In genomic region chr1:15196069-15196468, GRCh38 we compare ENCODE assay signal across 24 cellular contexts. TPM values are rescaled to one million over a fixed set of nuclear protein-coding genes. Genes with fewer than 3 reads are reported as not detected.
A peak's percentile ranks its signal among the peaks of the same experiment; 100 is the strongest.
DNase-seq lines count a peak whose midpoint lies in the region; ATAC-seq and TF ChIP-seq lines count a peak whose summit lies in the region.
"Had no signal": no experiment of that assay in that cellular context is flagged by ENCODE, and none has a peak within 500 bp of the region (broad histone marks: within the 10 kb centered on the region; RNA-seq: fewer than 3 reads in every experiment).

No MANE protein-coding gene starts in this region.

- H3K4me1 ChIP-seq in H9 (ENCODE audit: insufficient read depth, low read length) (peaks cover 5% of the 10 kb centered on the region; the same call in 1 of the 2 replicates), body of pancreas (peaks cover 90% of the 10 kb centered on the region), colonic mucosa (peaks cover 9% of the 10 kb centered on the region)

- no peak overlapping the region for H3K4me2 ChIP-seq in H9 (ENCODE audit: insufficient read depth, insufficient read length, low read length)

- no peak overlapping the region for H2BK15ac ChIP-seq in H9 (ENCODE audit: low read depth, low read length)

- H3K4me1 Mint-ChIP-seq in H9: peaks cover 33 to 34% of the 10 kb centered on the region in 2 experiments
- H3K4me1 Mint-ChIP-seq: B cell had no signal

- no peak for ATAC-seq in body of pancreas
- ATAC-seq in GM21717 (IDR thresholded peaks at IDR 0.05; ENCODE audit: unreplicated experiment): no peak
- no peak for ATAC-seq in GM21367 (IDR thresholded peaks at IDR 0.05; ENCODE audit: unreplicated experiment)
- ATAC-seq: CD8-positive, alpha-beta T cell; GM12878; PC-3 had no signal

- no peak overlapping the region for H3K18ac ChIP-seq in H9 (ENCODE audit: insufficient read length, low read depth, low read length)

- no peaks in the 10 kb centered on the region; a peak in 1 of 7 replicates for H3K36me3 Mint-ChIP-seq in H9 (ENCODE audit: insufficient read depth in 1 of 3, low read depth in 3 of 3)
- H3K36me3 Mint-ChIP-seq: CD8-positive, alpha-beta T cell had no signal

- H3T11ph ChIP-seq in H9 (ENCODE audit: low read length): no peak overlapping the region

- H2BK20ac ChIP-seq in H9 (ENCODE audit: low read depth, low read length, poor library complexity, severe bottlenecking): no peak overlapping the region

- H4K5ac ChIP-seq in H9 (ENCODE audit: insufficient read length, low read depth, low read length): no peak overlapping the region

- H3K4me3 ChIP-seq in body of pancreas: no peak overlapping the region
- H3K4me3 ChIP-seq in colonic mucosa: no peak overlapping the region
- H3K4me3 ChIP-seq: GM12878, MG63, SJSA1 had no signal

- H4K20me1 ChIP-seq in H9 (ENCODE audit: control insufficient read depth, insufficient read depth, insufficient read length): no peaks in the 10 kb centered on the region

- TF ChIP-seq CTCF in H9 (conservative IDR thresholded peaks at IDR 0.05) (no peak), body of pancreas (IDR thresholded peaks at IDR 0.05) (no peak), colonic mucosa (IDR thresholded peaks at IDR 0.05) (no peak)

- no peaks in the 10 kb centered on the region for H3K79me1 ChIP-seq in H9 (ENCODE audit: insufficient read depth, low read depth, low read length, poor library complexity, severe bottlenecking)

- WGBS in H9 (ENCODE audit: extremely low coverage, insufficient read length, low lambda C conversion rate): no CpG with 5 or more reads among the region's 9 CpGs
- 52 to 53% methylated on average over 9 of the region's 9 CpGs for whole genome bisulfite sequencing in body of pancreas, 2 donors

- intact Hi-C loops in body of pancreas (cut with DNase I): no loop called here
- intact Hi-C loops in colonic mucosa (cut with DNase I): no loop called here

- no peak overlapping the region for H3K56ac ChIP-seq in H9 (ENCODE audit: insufficient read length, low read depth, low read length)

- H3K36me3 ChIP-seq in body of pancreas (replicated peaks in 1 of 2; ENCODE audit: insufficient read depth in 1 of 2, low read depth in 2 of 2) (no peaks in the 10 kb centered on the region), colonic mucosa (no peaks in the 10 kb centered on the region)
- H3K36me3 ChIP-seq: MG63, SJSA1 had no signal

- no peak overlapping the region for H2BK120ac ChIP-seq in H9 (ENCODE audit: low read depth, low read length, poor library complexity, severe bottlenecking)

- no peak overlapping the region for H4K8ac ChIP-seq in H9 (replicated peaks; ENCODE audit: insufficient read length, low read depth, low read length)

- DNase-seq in H9 (no peak), body of pancreas (no peak), epithelial cell of prostate (ENCODE audit: low read depth, low spot score) (no peak), epidermal melanocyte (ENCODE audit: insufficient read length, low spot score) (no peak), colonic mucosa (no peak)
- DNase-seq: CD8-positive, alpha-beta T cell; DMS 273 treated with DMSO at 0.1 percent for 48 hours; EL; GDM1; IMR-90; KG1; MG63; NCI-H2029; NCI-H446 treated with DMSO at 0.1 percent for 48 hours; NCI-H526; NCI-H82; NK-92 treated with Interleukin-12 subunit alpha and Interleukin-12 subunit beta, amount 100 ng/mL, for 24 hours had no signal

- peak overlapping the region in 1 of 2 experiments; percentile 3; a peak in 1 of 5 replicates for H3K4me3 Mint-ChIP-seq in H9
- H3K4me3 Mint-ChIP-seq: B cell; CD8-positive, alpha-beta T cell had no signal

- H3K27ac ChIP-seq in H9 (ENCODE audit: insufficient read length, low read depth, low read length): no peak overlapping the region
- peak overlapping the region in 3 of 4 donors; percentile 21 to 94 (median 93) for H3K27ac ChIP-seq in body of pancreas
- peak overlapping the region; percentile 44 for H3K27ac ChIP-seq in epithelial cell of prostate
- no peak overlapping the region for H3K27ac ChIP-seq in colonic mucosa
- H3K27ac ChIP-seq: C4-2B, SJSA1 had no signal

- H3K23ac ChIP-seq in H9 (ENCODE audit: insufficient read length, low read depth, low read length): no peak overlapping the region

- no peak overlapping the region for H2AK5ac ChIP-seq in H9 (ENCODE audit: insufficient read length, low read length)

- no peaks in the 10 kb centered on the region for H3K27me3 Mint-ChIP-seq in H9 (ENCODE audit: low read depth)

- H3K27me3 ChIP-seq in H9 (ENCODE audit: insufficient read depth, low read length): no peaks in the 10 kb centered on the region
- H3K27me3 ChIP-seq in body of pancreas: no peaks in the 10 kb centered on the region
- H3K27me3 ChIP-seq in colonic mucosa: no peaks in the 10 kb centered on the region
- H3K27me3 ChIP-seq: MG63, SJSA1 had no signal

- H3K9me3 ChIP-seq in H9 (ENCODE audit: control insufficient read depth, low read depth, low read length) (no peaks in the 10 kb centered on the region), body of pancreas (no peaks in the 10 kb centered on the region), colonic mucosa (no peaks in the 10 kb centered on the region)
- H3K9me3 ChIP-seq: MG63, SJSA1 had no signal

- H2BK5ac ChIP-seq in H9 (ENCODE audit: insufficient read length, low read length): no peak overlapping the region

- H3K23me2 ChIP-seq in H9 (ENCODE audit: insufficient read length, low read depth, low read length, poor library complexity, severe bottlenecking): no peaks in the 10 kb centered on the region

- no peaks in the 10 kb centered on the region for H3K79me2 ChIP-seq in H9 (ENCODE audit: insufficient read depth, low read length)

- no peak overlapping the region for H3K9ac ChIP-seq in H9 (ENCODE audit: extremely low read depth, insufficient read length, low read length)
- H3K9ac ChIP-seq in colonic mucosa (ENCODE audit: low read depth in 2 of 2, low read length in 2 of 2): no peak overlapping the region

- H3K4ac ChIP-seq in H9 (ENCODE audit: low read depth, low read length): no peak overlapping the region

- no peak overlapping the region for H3K14ac ChIP-seq in H9 (ENCODE audit: insufficient read depth, low read length)

- H3K9me3 Mint-ChIP-seq in H9: no peaks in the 10 kb centered on the region
- H3K9me3 Mint-ChIP-seq: CD8-positive, alpha-beta T cell had no signal

- no peak for TF ChIP-seq POLR2A in body of pancreas (IDR thresholded peaks at IDR 0.05)

- H4K91ac ChIP-seq in H9 (ENCODE audit: insufficient read length, low read depth, low read length): no peak overlapping the region

- no peak overlapping the region for H2AFZ ChIP-seq in H9 (ENCODE audit: low read length)

- H3K27ac Mint-ChIP-seq in H9: peak overlapping the region in 2 of 3 experiments; percentile 29 to 49; a peak in 3 of 7 replicates
- H3K27ac Mint-ChIP-seq: B cell; CD8-positive, alpha-beta T cell had no signal

- H2BK12ac ChIP-seq in H9 (ENCODE audit: insufficient read length, low read depth, low read length): no peak overlapping the region

RNA-seq across cellular contexts. Expression of gene TMEM51, which starts 42.5 kb away (rescaled TPM):
- total RNA-seq in H9 (2021) (4.6 and 4.8 TPM in 2 replicates), body of pancreas (10 to 100 TPM; 26.5 to 36.9 TPM), colonic mucosa (10 to 100 TPM; 21.3 to 28.6 TPM)
- total RNA-seq: CD8-positive, alpha-beta T cell had no signal

RNA-seq across cellular contexts. Expression of gene FHAD1, which starts 51.0 kb away (rescaled TPM):
- total RNA-seq in H9 (2021) (1.2 and 1.9 TPM in 2 replicates), body of pancreas (1 to 10 TPM; 2.9 to 4.9 TPM), colonic mucosa (1 to 10 TPM; 1.5 to 1.8 TPM)
- total RNA-seq: B cell; CD8-positive, alpha-beta T cell; IMR-90 had no signal

Comparison
In these comparisons a context has a peak if more than half of its experiments do, and no peak if none do; other contexts are left out.
1. H3K27ac ChIP-seq: peak in body of pancreas (3 of 4) and epithelial cell of prostate (single experiment); none in H9 (single experiment) and colonic mucosa (single experiment).